6 cellular contexts compared by ENCODE assay signal in the genomic region with DNA sequence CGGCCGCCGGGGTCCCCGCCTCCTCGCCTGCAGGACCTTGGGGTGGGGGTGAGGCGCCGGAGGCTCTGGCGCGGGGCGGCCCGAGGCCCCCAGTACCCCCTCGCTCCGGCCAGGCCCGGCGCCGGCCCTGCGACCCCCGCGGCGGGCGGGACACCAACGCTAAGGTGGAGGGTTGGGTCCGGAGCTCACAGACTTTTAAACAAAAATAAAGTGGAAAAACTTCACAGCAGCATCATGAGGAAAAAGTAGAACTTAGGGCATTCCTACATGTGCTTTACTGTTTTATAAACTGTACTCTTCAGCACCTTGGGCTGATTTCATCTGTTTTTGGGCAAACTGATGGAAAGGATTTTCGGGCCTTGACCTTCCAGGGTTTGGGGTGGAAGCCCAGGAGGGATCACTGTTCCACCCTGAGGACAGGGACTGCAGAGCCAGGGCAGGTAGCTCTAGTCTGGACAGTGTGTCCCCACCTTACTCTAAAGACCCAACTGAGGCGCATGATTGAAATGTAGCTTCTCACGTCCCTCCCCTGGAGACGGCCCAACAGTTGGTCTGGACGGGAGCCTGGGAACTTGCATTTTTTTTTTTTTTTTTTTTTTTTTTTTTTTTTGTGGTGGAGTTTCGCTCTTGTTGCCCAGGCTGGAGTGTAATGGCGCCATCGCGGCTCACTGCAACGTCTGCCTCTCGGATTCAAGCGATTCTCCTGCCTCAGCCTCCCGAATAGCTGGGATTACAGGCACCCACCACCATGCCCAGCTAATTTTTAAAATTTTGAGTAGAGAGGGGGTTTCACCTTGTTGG. TPM values are rescaled to one million over a fixed set of nuclear protein-coding genes. Genes with fewer than 3 reads are reported as not detected.
DNase-seq lines count a peak whose midpoint lies in the region; ATAC-seq, FAIRE-seq and TF ChIP-seq lines count a peak whose summit lies in the region.

No MANE protein-coding gene starts in this region.

- no peak overlapping the region for H3K27ac ChIP-seq in small intestine (ENCODE audit: low read depth in 1 of 2, low read length in 1 of 2)

- WGBS in small intestine, 3 donors, result 7 to 17% (median 15%) methylated on average over 32 to 36 of the region's 36 CpGs

- H3K4me1 ChIP-seq in small intestine (ENCODE audit: control insufficient read depth in 2 of 2, insufficient read depth in 1 of 2, low read depth in 1 of 2, low read length in 1 of 2), result peaks cover 0 to 6% of the 10 kb centered on the region in 2 donors

- peak; percentile 8 for ATAC-seq in GM21737 (IDR thresholded peaks at IDR 0.05; ENCODE audit: unreplicated experiment)

- H3K4me3 ChIP-seq in small intestine (ENCODE audit: low read depth in 1 of 2, low read length in 2 of 2), result peak overlapping the region; percentile 87 to 96

- TF ChIP-seq POLR2A in erythroblast (IDR thresholded peaks at IDR 0.05; ENCODE audit: low read length), result no peak

- FAIRE-seq in small intestine (lab: Jason Lieb, UNC), result no peak

- no peaks in the 10 kb centered on the region for H3K9me3 ChIP-seq in small intestine (ENCODE audit: control insufficient read depth, low read depth)

- DNase-seq in NCI-H526 treated with DMSO at 0.1 percent for 48 hours (lab: John Stamatoyannopoulos, UW), result peak; percentile 28
- DNase-seq in erythroblast (lab: John Stamatoyannopoulos, UW), result peak; percentile 56 to 59
- DNase-seq in small intestine, result peak; percentile 31
- no peak for DNase-seq in inferior parietal cortex (ENCODE audit: extremely low spot score)
- no peak for DNase-seq in stimulated activated CD4-positive, alpha-beta T cell treated with anti-CD3 and anti-CD28 coated beads, Interleukin-1b, Interleukin-23, amount 100 ng/mL, for 48 hours

- H3K27me3 ChIP-seq in small intestine (ENCODE audit: control insufficient read depth in 2 of 2, insufficient read depth in 2 of 2, low read length in 2 of 2), result no peaks in the 10 kb centered on the region

- peaks cover 0 to 3% of the 10 kb centered on the region in 2 donors for H3K36me3 ChIP-seq in small intestine (ENCODE audit: control insufficient read depth in 2 of 2, insufficient read depth in 2 of 2, low read length in 2 of 2)

RNA-seq across cellular contexts. Expression of a gene that starts 0.7 kb away (rescaled TPM):
- 10 to 100 TPM; 29.5 to 45.2 (median 44.4) TPM for polyA plus RNA-seq in small intestine

RNA-seq across cellular contexts. Expression of a gene that starts 25.3 kb away (rescaled TPM):
- 100 to 1,000 TPM; 180 to 277 (median 185) TPM for polyA plus RNA-seq in small intestine

RNA-seq across cellular contexts. Expression of a gene that starts 37.5 kb away (rescaled TPM):
- under 1 TPM in 1 of 3 donors, not detected in 2; 0.01 TPM for polyA plus RNA-seq in small intestine

RNA-seq across cellular contexts. Expression of a gene that starts 50.4 kb away (rescaled TPM):
- polyA plus RNA-seq in small intestine, result 10 to 100 TPM; 49.6 to 73.8 (median 65.8) TPM

Comparison
In these comparisons a context has a peak if more than half of its experiments do, and no peak if none do; other contexts are left out.
1. DNase-seq: peak in NCI-H526 treated with DMSO at 0.1 percent for 48 hours (single experiment), erythroblast (2 of 2) and small intestine (single experiment); none in inferior parietal cortex (single experiment) and stimulated activated CD4-positive, alpha-beta T cell treated with anti-CD3 and anti-CD28 coated beads, Interleukin-1b, Interleukin-23, amount 100 ng/mL, for 48 hours (single experiment).